Comparison of ENCODE assay signal across 21 cellular contexts in genomic region chr1:231981675-231982074, GRCh38.
DNase-seq lines count a peak whose midpoint lies in the region; ATAC-seq and TF ChIP-seq lines count a peak whose summit lies in the region.
"Had no signal": no experiment of that assay in that cellular context is flagged by ENCODE, and none has a peak within 500 bp of the region (broad histone marks: within the 10 kb centered on the region; RNA-seq: fewer than 3 reads in every experiment).

No MANE protein-coding gene starts in this region.

- 58% methylated on average over 4 of the region's 4 CpGs for WGBS in right cardiac atrium

- H3K4me2 ChIP-seq in parathyroid adenoma (ENCODE audit: low read length), result no peak overlapping the region
- H3K4me2 ChIP-seq: BLaER1 had no signal

- no peaks in the 10 kb centered on the region for H3K79me2 ChIP-seq in parathyroid adenoma

- no peak overlapping the region for H3K9ac ChIP-seq in parathyroid adenoma
- H3K9ac ChIP-seq: BLaER1 had no signal

- H3K9me3 Mint-ChIP-seq in endothelial cell (ENCODE audit: unreplicated experiment), result peaks cover 5% of the 10 kb centered on the region
- H3K9me3 Mint-ChIP-seq in activated naive CD8-positive, alpha-beta T cell treated with anti-CD3 and anti-CD28 coated beads for 36 hours, result peaks cover 6% of the 10 kb centered on the region

- DNase-seq in DMS53 (lab: John Stamatoyannopoulos, UW) (peak; percentile 7), DMS53 treated with DMSO at 0.1 percent for 48 hours (lab: John Stamatoyannopoulos, UW; ENCODE audit: unreplicated experiment) (no peak), right cardiac atrium (no peak), left ventricle myocardium superior (no peak), endothelial cell (ENCODE audit: low spot score) (no peak)
- DNase-seq in activated naive CD8-positive, alpha-beta T cell treated with anti-CD3 and anti-CD28 coated beads for 36 hours, result no peak
- DNase-seq: Caco-2; CD4-positive, CD25-positive, alpha-beta regulatory T cell; CD8-positive, alpha-beta T cell; DMS153; DMS79 treated with DMSO at 0.1 percent for 48 hours; GF-D8; GOT3; H7; HCEC 1CT had no signal

- H3K4me3 Mint-ChIP-seq in endothelial cell (ENCODE audit: unreplicated experiment), result peak overlapping the region; percentile 5
- H3K4me3 Mint-ChIP-seq in activated naive CD8-positive, alpha-beta T cell treated with anti-CD3 and anti-CD28 coated beads for 36 hours, result no peak overlapping the region
- H3K4me3 Mint-ChIP-seq: B cell; CD4-positive, CD25-positive, alpha-beta regulatory T cell; CD8-positive, alpha-beta T cell had no signal

- H3K9me3 ChIP-seq in right cardiac atrium (ENCODE audit: control insufficient read depth, low read length) (no peaks in the 10 kb centered on the region), parathyroid adenoma (ENCODE audit: control insufficient read depth, low read length) (no peaks in the 10 kb centered on the region)
- H3K9me3 ChIP-seq: Caco-2 had no signal

- no peak overlapping the region for H3K27ac Mint-ChIP-seq in endothelial cell (ENCODE audit: unreplicated experiment)
- no peak overlapping the region for H3K27ac Mint-ChIP-seq in activated naive CD8-positive, alpha-beta T cell treated with anti-CD3 and anti-CD28 coated beads for 36 hours
- H3K27ac Mint-ChIP-seq: B cell had no signal

- ATAC-seq in right cardiac atrium, result peak; percentile 56 to 77
- no peak for ATAC-seq in left ventricle myocardium superior
- ATAC-seq in HG02610 (IDR thresholded peaks at IDR 0.05; ENCODE audit: unreplicated experiment), result no peak
- ATAC-seq: CD8-positive, alpha-beta T cell had no signal

- H2AFZ ChIP-seq in parathyroid adenoma, result peak overlapping the region; percentile 22

- H3K4me1 ChIP-seq in right cardiac atrium (ENCODE audit: control insufficient read depth, insufficient read depth, low read length) (peaks cover 2% of the 10 kb centered on the region), parathyroid adenoma (peaks cover 5% of the 10 kb centered on the region)
- H3K4me1 ChIP-seq: BLaER1, Caco-2 had no signal

- H3K36me3 ChIP-seq in parathyroid adenoma (ENCODE audit: control insufficient read depth, insufficient read depth, low read length), result no peaks in the 10 kb centered on the region
- H3K36me3 ChIP-seq: BLaER1 had no signal

- TF ChIP-seq CTCF in endothelial cell (IDR thresholded peaks at IDR 0.05; ENCODE audit: unreplicated experiment), result no peak
- no peak for TF ChIP-seq CTCF in parathyroid adenoma (IDR thresholded peaks at IDR 0.05)

- H3K4me1 Mint-ChIP-seq in endothelial cell (ENCODE audit: unreplicated experiment), result peaks cover 22% of the 10 kb centered on the region
- peaks cover 8% of the 10 kb centered on the region for H3K4me1 Mint-ChIP-seq in activated naive CD8-positive, alpha-beta T cell treated with anti-CD3 and anti-CD28 coated beads for 36 hours
- H3K4me1 Mint-ChIP-seq: B cell had no signal

- H3K27me3 ChIP-seq in right cardiac atrium (ENCODE audit: control insufficient read depth, insufficient read depth), result no peaks in the 10 kb centered on the region
- no peaks in the 10 kb centered on the region for H3K27me3 ChIP-seq in parathyroid adenoma (ENCODE audit: control insufficient read depth, insufficient read depth, low read length)
- H3K27me3 ChIP-seq: BLaER1 had no signal

- H3K27ac ChIP-seq in right cardiac atrium (ENCODE audit: low read length) (no peak overlapping the region), parathyroid adenoma (peak overlapping the region; percentile 70)
- H3K27ac ChIP-seq: 22Rv1, BLaER1, C4-2B had no signal

- H3K36me3 Mint-ChIP-seq in endothelial cell (ENCODE audit: low read depth, unreplicated experiment), result peaks cover 13% of the 10 kb centered on the region
- peaks cover 4% of the 10 kb centered on the region for H3K36me3 Mint-ChIP-seq in activated naive CD8-positive, alpha-beta T cell treated with anti-CD3 and anti-CD28 coated beads for 36 hours

- H3K4me3 ChIP-seq in right cardiac atrium (ENCODE audit: low read length), result no peak overlapping the region
- no peak overlapping the region for H3K4me3 ChIP-seq in parathyroid adenoma (ENCODE audit: low read depth, low read length)
- H3K4me3 ChIP-seq: BLaER1 had no signal

- peaks cover 5% of the 10 kb centered on the region for H3K27me3 Mint-ChIP-seq in endothelial cell (ENCODE audit: unreplicated experiment)
- no peaks in the 10 kb centered on the region for H3K27me3 Mint-ChIP-seq in activated naive CD8-positive, alpha-beta T cell treated with anti-CD3 and anti-CD28 coated beads for 36 hours
- H3K27me3 Mint-ChIP-seq: B cell; CD4-positive, CD25-positive, alpha-beta regulatory T cell had no signal

- intact Hi-C loops in right cardiac atrium (cut with DNase I) (loop anchor here in 1 of 4 donors (10.0 kb wide), 1 partner anchor 117 kb away; no protein-coding TSS in a partner anchor), left ventricle myocardium superior (cut with micrococcal nuclease) (no loop called here)

Comparison
In these comparisons a context has a peak if more than half of its experiments do, and no peak if none do; other contexts are left out.
1. ATAC-seq: peak in right cardiac atrium (2 of 2); none in left ventricle myocardium superior (single experiment) and HG02610 (single experiment).